12 cellular contexts compared by ENCODE assay signal in the genomic region with DNA sequence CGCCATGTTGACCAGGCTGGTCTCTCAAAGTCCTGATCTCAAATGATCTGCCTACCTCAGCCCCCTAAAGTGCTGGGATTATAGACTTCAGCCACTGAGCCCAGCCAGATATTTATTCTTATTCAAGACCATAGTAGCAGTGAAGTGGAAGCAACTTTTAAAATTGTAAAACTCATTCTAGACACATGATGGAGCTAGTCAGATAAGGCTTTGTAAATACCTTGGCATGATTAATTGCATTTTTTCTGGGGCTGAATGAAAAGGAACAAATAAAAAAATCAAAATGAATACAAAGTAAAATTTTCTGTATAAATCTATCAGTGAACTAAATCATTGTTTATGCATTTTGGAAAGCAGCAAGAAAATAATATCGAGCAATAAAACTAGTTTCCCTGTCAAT. TPM values are rescaled to one million over a fixed set of nuclear protein-coding genes. Genes with fewer than 3 reads are reported as not detected.
A peak's percentile ranks its signal among the peaks of the same experiment; 100 is the strongest.
DNase-seq lines count a peak whose midpoint lies in the region; ATAC-seq, FAIRE-seq and TF ChIP-seq lines count a peak whose summit lies in the region.
"Had no signal": no experiment of that assay in that cellular context is flagged by ENCODE, and none has a peak within 500 bp of the region (broad histone marks: within the 10 kb centered on the region; RNA-seq: fewer than 3 reads in every experiment).

No MANE protein-coding gene starts in this region.

- FAIRE-seq in GM12878 (lab: Jason Lieb, UNC) = no peak

- H3K4me3 Mint-ChIP-seq in osteocyte (ENCODE audit: unreplicated experiment) = no peak overlapping the region
- H3K4me3 Mint-ChIP-seq: effector memory CD8-positive, alpha-beta T cell; naive thymus-derived CD8-positive, alpha-beta T cell; T-helper 2 cell treated with Interferon-gamma antibody and Interleukin-4, amounts not matched to agents 5 μg/mL and 100 μg/mL, for 36 hours had no signal

- H3K9me3 ChIP-seq in GM12878 (replicated peaks; ENCODE audit: control insufficient read depth, insufficient read depth, low read length) = no peaks in the 10 kb centered on the region

- TF ChIP-seq RAD21 in GM12878 (IDR thresholded peaks at IDR 0.05; ENCODE audit: insufficient read depth, low read depth, low read length) = peak; percentile 83

- no peaks in the 10 kb centered on the region for H3K36me3 ChIP-seq in GM12878 (ENCODE audit: control insufficient read depth in 2 of 2, insufficient read depth in 2 of 2, low read length in 1 of 2)

- ATAC-seq in GM12878 = no peak
- ATAC-seq: effector memory CD8-positive, alpha-beta T cell; naive thymus-derived CD8-positive, alpha-beta T cell had no signal

- H3K36me3 Mint-ChIP-seq in osteocyte (ENCODE audit: unreplicated experiment) = no peaks in the 10 kb centered on the region

- peaks cover 32% of the 10 kb centered on the region for H3K79me2 ChIP-seq in GM12878 (ENCODE audit: control insufficient read depth, insufficient read depth, low read length)

- 75% methylated on average over 2 of the region's 2 CpGs for WGBS in GM12878 (ENCODE audit: insufficient coverage, insufficient replicate concordance, low lambda C conversion rate, missing lambda C conversion rate)

- intact Hi-C loops in GM12878 (cut with micrococcal nuclease; ENCODE audit: unreplicated experiment) = loop anchor here (2.0 kb wide), 1 partner anchor 116 kb away; no protein-coding TSS in a partner anchor

- RAD21 ChIA-PET in GM12878 (lab: Charles Lee; ENCODE audit: unreplicated experiment) = interaction anchor here (1.0 to 5.9 kb wide), 9 partner anchors 21 to 202 kb away, joined by 3 to 65 read pairs (median 4); no protein-coding TSS in a partner anchor

- DNase-seq in DMS53 (lab: John Stamatoyannopoulos, UW) (peak; percentile 13), DMS53 treated with DMSO at 0.1 percent for 48 hours (lab: John Stamatoyannopoulos, UW; ENCODE audit: unreplicated experiment) (no peak), LNCaP clone FGC (ENCODE audit: low read depth) (no peak), GM12878 (ENCODE audit: low read depth, low spot score) (no peak), osteocyte (ENCODE audit: extremely low spot score, unreplicated experiment) (no peak), UCSD-AML1 (lab: John Stamatoyannopoulos, UW; ENCODE audit: unreplicated experiment) (no peak), activated gamma-delta T cell treated with Interleukin-2 at 50 U/mL for 16 hours (no peak), foreskin melanocyte (no peak)
- DNase-seq: effector memory CD8-positive, alpha-beta T cell; naive thymus-derived CD8-positive, alpha-beta T cell had no signal

- no peak overlapping the region for H3K4me3 ChIP-seq in LNCaP clone FGC (ENCODE audit: low read depth, low read length)
- no peak overlapping the region for H3K4me3 ChIP-seq in GM12878

- H3K9me3 Mint-ChIP-seq in osteocyte (ENCODE audit: unreplicated experiment) = no peaks in the 10 kb centered on the region
- H3K9me3 Mint-ChIP-seq: effector memory CD8-positive, alpha-beta T cell; naive thymus-derived CD8-positive, alpha-beta T cell; T-helper 2 cell treated with Interferon-gamma antibody and Interleukin-4, amounts not matched to agents 5 μg/mL and 100 μg/mL, for 36 hours had no signal

- H3K27ac Mint-ChIP-seq in osteocyte (ENCODE audit: unreplicated experiment) = no peak overlapping the region
- H3K27ac Mint-ChIP-seq: effector memory CD8-positive, alpha-beta T cell; T-helper 2 cell treated with Interferon-gamma antibody and Interleukin-4, amounts not matched to agents 5 μg/mL and 100 μg/mL, for 36 hours had no signal

- in situ Hi-C loops in GM12878 (cut with MboI) = loop anchor here (5.0 kb wide), 1 partner anchor 116 kb away; no protein-coding TSS in a partner anchor

- H3K9ac ChIP-seq in GM12878 (ENCODE audit: control insufficient read depth, insufficient read depth, low read length) = no peak overlapping the region
- H3K9ac ChIP-seq: KMS-11 had no signal

- no TSS peak for BruUV-seq in GM12878 (replicated peaks; lab: Mats Ljungman, UMichigan)

- no peak overlapping the region for H3K4me2 ChIP-seq in GM12878 (ENCODE audit: control insufficient read depth, insufficient read depth)
- H3K4me2 ChIP-seq: KMS-11 had no signal

- TF ChIP-seq POLR2A in GM12878 (IDR thresholded peaks at IDR 0.05; ENCODE audit: low read depth, low read length) = no peak

- H2AFZ ChIP-seq in GM12878 (ENCODE audit: control insufficient read depth, low read depth, low read length) = no peak overlapping the region

- no peaks in the 10 kb centered on the region for H3K27me3 Mint-ChIP-seq in osteocyte (ENCODE audit: unreplicated experiment)

- TF ChIP-seq EP300 in GM12878 (IDR thresholded peaks at IDR 0.05; ENCODE audit: borderline replicate concordance in 1 of 2, control insufficient read depth in 1 of 2, low read depth in 2 of 2, low read length in 2 of 2) = no peak

- no peaks in the 10 kb centered on the region; the same call in 1 of the 2 replicates for H3K4me1 ChIP-seq in GM12878 (ENCODE audit: control insufficient read depth, insufficient read depth, low read length)

- no peak overlapping the region for H3K27ac ChIP-seq in GM12878 (ENCODE audit: control insufficient read depth, insufficient read depth)
- H3K27ac ChIP-seq: KMS-11 had no signal

- TF ChIP-seq CTCF in LNCaP clone FGC (IDR thresholded peaks at IDR 0.05; ENCODE audit: control insufficient read depth, extremely low read depth, insufficient read depth) = peak; percentile 33; the same call in 1 of the 2 replicates
- TF ChIP-seq CTCF in GM12878 (IDR thresholded peaks at IDR 0.05 in 2 of 3, conservative IDR thresholded peaks at IDR 0.05 in 1 of 3; ENCODE audit: control insufficient read depth in 2 of 3, extremely low read depth in 1 of 3, insufficient read depth in 1 of 3, low read depth in 3 of 3, low read length in 3 of 3) = peak in 2 of 3 experiments; percentile 29 to 46; a peak in 3 of 6 replicates
- TF ChIP-seq CTCF in osteocyte (IDR thresholded peaks at IDR 0.05) = peak; percentile 35

- SMC1A ChIA-PET in GM12878 (lab: Charles Lee; ENCODE audit: uncharacterized antibody, unreplicated experiment) = interaction anchor here (0.6 to 5.3 kb wide), 10 partner anchors 21 to 132 kb away, joined by 3 to 56 read pairs (median 4); no protein-coding TSS in a partner anchor

- CTCF ChIA-PET in GM12878 (lab: Yijun Ruan, JAX) = interaction anchor here (0.9 to 4.8 kb wide), 10 partner anchors 11 to 269 kb away, joined by 3 to 49 read pairs (median 4); no protein-coding TSS in a partner anchor

- H3K27me3 ChIP-seq in GM12878 (replicated peaks in 1 of 2; ENCODE audit: control insufficient read depth in 2 of 2, insufficient read depth in 2 of 2, low read length in 1 of 2) = no peaks in the 10 kb centered on the region

- no peaks in the 10 kb centered on the region for H4K20me1 ChIP-seq in GM12878 (ENCODE audit: control insufficient read depth, insufficient read depth)

- POLR2A ChIA-PET in GM12878 (lab: Charles Lee) = interaction anchor here (0.9 kb wide), 1 partner anchor 32 kb away, joined by 4 read pairs; no protein-coding TSS in a partner anchor

- H3K4me1 Mint-ChIP-seq in osteocyte (ENCODE audit: unreplicated experiment) = peaks cover 8% of the 10 kb centered on the region

TF ChIP-seq in GM12878, 131 proteins besides CTCF, POLR2A, EP300 and RAD21 (continues in another document):
- TF ChIP-seq PRDM15 (CRISPR knock-in tag; IDR thresholded peaks at IDR 0.05) = no peak
- TF ChIP-seq SIX5 (IDR thresholded peaks at IDR 0.05; ENCODE audit: low read depth, low read length, severe bottlenecking) = no peak

RNA-seq across cellular contexts. Expression of gene MYO1E, which starts 4.1 kb away (rescaled TPM):
- 732 and 834 TPM in 2 replicates for total RNA-seq in GM12878 (2013; cell fraction: nucleolus; rRNA removed)
- total RNA-seq in GM12878 (2014; rRNA removed) (55.9 and 59.3 TPM in 2 replicates), GM12878 (2014; rRNA removed; fragmentation: Illumina TruSeq; extraction: Trizol) (70.5 and 76.5 TPM in 2 replicates), GM12878 (2021) (256 and 266 TPM in 2 replicates), osteocyte (84.6 and 105 TPM in 2 replicates)
- polyA plus RNA-seq in GM12878 (2011; ENCODE audit: low read depth) = 15.6 TPM
- polyA plus RNA-seq in GM12878 (2011; rRNA removed) (33.3 and 68.3 TPM in 2 replicates), GM12878 (2014; fragmentation: Illumina TruSeq; extraction: Trizol) (77.9 and 93.5 TPM in 2 replicates), GM12878 (2014; fragmentation: Nextera tagmentation; extraction: Ambion mirVana) (10 to 100 TPM; 10.3 to 27.5 TPM), GM12878 (2014; rRNA removed) (43.7 and 46.9 TPM in 2 replicates), GM12878 (2016; fragmentation: Nextera tagmentation; extraction: Ambion mirVana) (100 to 1,000 TPM; 189 to 191 TPM)
- 16.2 and 18.4 TPM in 2 replicates for polyA plus RNA-seq in GM12878 (2011; cell fraction: cytosol; rRNA removed)
- polyA plus RNA-seq in GM12878 (2011; cell fraction: nucleus; rRNA removed) = 21.3 TPM in 2 replicates
- 92.0 and 138 TPM in 2 replicates for polyA plus RNA-seq in GM12878 (2012)
- polyA minus RNA-seq in GM12878 (2011; rRNA and poly(A)+ RNA removed) = 25.2 and 53.3 TPM in 2 replicates
- polyA minus RNA-seq in GM12878 (2011; cell fraction: cytosol; rRNA and poly(A)+ RNA removed) = 11.1 TPM in 2 replicates
- 42.3 and 48.9 TPM in 2 replicates for polyA minus RNA-seq in GM12878 (2011; cell fraction: nucleus; rRNA and poly(A)+ RNA removed)
